Comparison of ENCODE assay signal across 8 cellular contexts in the genomic region with DNA sequence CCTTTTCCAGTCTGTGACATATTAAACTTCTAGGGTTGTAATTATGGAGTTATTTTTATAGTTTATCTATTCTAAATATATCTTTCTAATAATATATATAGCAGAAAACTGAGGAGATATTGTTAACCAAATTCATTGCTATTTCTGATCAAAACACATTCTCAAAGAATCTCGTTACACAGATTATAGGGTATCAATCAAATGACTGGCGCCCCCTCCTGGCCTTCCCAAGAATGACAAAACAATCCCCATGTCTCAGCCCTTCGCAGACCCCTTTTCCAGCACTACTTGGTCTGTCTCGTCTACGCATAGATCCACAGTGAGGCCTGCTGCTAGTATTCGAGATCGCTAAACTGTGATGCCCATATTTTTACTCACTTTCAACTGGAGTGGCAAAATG.
A peak's percentile ranks its signal among the peaks of the same experiment; 100 is the strongest.
DNase-seq lines count a peak whose midpoint lies in the region; ATAC-seq and TF ChIP-seq lines count a peak whose summit lies in the region.

No MANE protein-coding gene starts in this region.

- TF ChIP-seq CTCF in VCaP (conservative IDR thresholded peaks at IDR 0.05) = peak; percentile 55
- peak; percentile 40 for TF ChIP-seq CTCF in epithelial cell of esophagus (IDR thresholded peaks at IDR 0.05; ENCODE audit: insufficient read depth, low read depth, low read length, missing control alignments)
- no peak for TF ChIP-seq CTCF in ovary (IDR thresholded peaks at IDR 0.05)

- no peaks in the 10 kb centered on the region for H3K4me1 ChIP-seq in ovary (ENCODE audit: insufficient read depth)

- TF ChIP-seq POLR2A in ovary (IDR thresholded peaks at IDR 0.05) = no peak

- H3K27ac ChIP-seq in VCaP (no peak overlapping the region), ovary (no peak overlapping the region)

- no peaks in the 10 kb centered on the region for H3K36me3 ChIP-seq in ovary

- intact Hi-C loops in ovary (cut with DNase I) = no loop called here

- no peaks in the 10 kb centered on the region for H3K27me3 ChIP-seq in ovary

- WGBS in ovary, 3 donors = 56 to 61% (median 60%) methylated on average over 7 of the region's 7 CpGs

- DNase-seq in activated effector memory CD4-positive, alpha-beta T cell treated with anti-CD3 and anti-CD28 coated beads, Interleukin-2, amount 50 U/mL, for 16 hours = peak; percentile 68
- DNase-seq in activated effector memory CD4-positive, alpha-beta T cell treated with Interleukin-2 at 50 U/mL for 16 hours = no peak
- DNase-seq in epithelial cell of esophagus (ENCODE audit: low read depth) = peak; percentile 0
- peak; percentile 2 for DNase-seq in stimulated activated CD4-positive, alpha-beta T cell treated with anti-CD3 and anti-CD28 coated beads, Interleukin-2, amount 100 ng/mL, for 4 hours (ENCODE audit: low read depth)
- DNase-seq in ovary = no peak
- no peak for DNase-seq in ureter (ENCODE audit: low spot score)

- no peaks in the 10 kb centered on the region for H3K9me3 ChIP-seq in ovary

- no peak overlapping the region for H3K4me3 ChIP-seq in epithelial cell of esophagus (ENCODE audit: low read length)
- no peak overlapping the region for H3K4me3 ChIP-seq in ovary

- no peak for TF ChIP-seq EP300 in ovary (IDR thresholded peaks at IDR 0.05)

- no peak for ATAC-seq in GM19397 (IDR thresholded peaks at IDR 0.05; ENCODE audit: unreplicated experiment)

Comparison
In these comparisons a context has a peak if more than half of its experiments do, and no peak if none do; other contexts are left out.
1. DNase-seq: peak in activated effector memory CD4-positive, alpha-beta T cell treated with anti-CD3 and anti-CD28 coated beads, Interleukin-2, amount 50 U/mL, for 16 hours (single experiment), epithelial cell of esophagus (single experiment) and stimulated activated CD4-positive, alpha-beta T cell treated with anti-CD3 and anti-CD28 coated beads, Interleukin-2, amount 100 ng/mL, for 4 hours (single experiment); none in activated effector memory CD4-positive, alpha-beta T cell treated with Interleukin-2 at 50 U/mL for 16 hours (single experiment), ovary (0 of 5) and ureter (single experiment).
2. CTCF ChIP-seq: peak in VCaP (single experiment) and epithelial cell of esophagus (single experiment); none in ovary (0 of 3).